In the genomic region with DNA sequence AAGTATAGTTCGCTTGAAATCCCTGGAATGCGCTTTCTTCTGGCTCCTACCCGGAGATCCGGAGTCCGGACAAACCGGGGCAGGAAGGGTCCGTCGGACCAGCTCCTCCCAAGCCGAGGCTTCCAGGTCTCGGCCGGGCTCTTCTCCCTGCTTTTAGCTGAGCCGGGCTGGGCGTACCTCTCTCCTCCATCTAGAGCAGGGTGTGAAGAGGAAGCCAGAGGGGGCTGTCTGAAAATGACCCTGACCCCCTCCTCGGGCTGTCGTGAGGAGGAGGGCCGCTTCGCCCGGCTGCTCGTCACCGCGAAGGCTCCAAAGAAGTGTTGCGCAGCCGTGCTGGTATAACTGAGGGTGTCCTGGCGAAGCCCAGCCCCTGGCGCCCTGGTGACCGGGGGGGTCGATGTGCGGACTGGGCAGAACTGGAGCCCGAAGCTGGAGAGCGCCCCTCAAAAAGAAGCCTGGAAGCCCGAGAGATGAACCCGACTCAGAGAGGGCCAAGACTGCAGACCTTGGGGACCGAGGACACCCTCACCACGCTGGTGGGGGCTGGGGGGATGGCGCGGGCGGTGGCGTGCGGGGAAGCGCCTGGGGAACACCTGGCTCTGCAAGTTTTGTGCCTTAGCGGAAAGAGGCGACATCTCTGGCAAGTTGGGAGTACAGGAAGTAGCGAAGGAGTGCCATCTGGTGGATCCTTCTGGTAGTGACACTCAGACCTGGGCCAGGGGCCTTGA, we compare ENCODE assay signal across 1 cellular context.
A peak's percentile ranks its signal among the peaks of the same experiment; 100 is the strongest.
TF ChIP-seq lines count a peak whose summit lies in the region.

No MANE protein-coding gene starts in this region.

TF ChIP-seq in HepG2, 621 proteins besides CTCF, POLR2A, EP300 and RAD21 (continued from another document and continues in another):
- TF ChIP-seq, protein P1, sequence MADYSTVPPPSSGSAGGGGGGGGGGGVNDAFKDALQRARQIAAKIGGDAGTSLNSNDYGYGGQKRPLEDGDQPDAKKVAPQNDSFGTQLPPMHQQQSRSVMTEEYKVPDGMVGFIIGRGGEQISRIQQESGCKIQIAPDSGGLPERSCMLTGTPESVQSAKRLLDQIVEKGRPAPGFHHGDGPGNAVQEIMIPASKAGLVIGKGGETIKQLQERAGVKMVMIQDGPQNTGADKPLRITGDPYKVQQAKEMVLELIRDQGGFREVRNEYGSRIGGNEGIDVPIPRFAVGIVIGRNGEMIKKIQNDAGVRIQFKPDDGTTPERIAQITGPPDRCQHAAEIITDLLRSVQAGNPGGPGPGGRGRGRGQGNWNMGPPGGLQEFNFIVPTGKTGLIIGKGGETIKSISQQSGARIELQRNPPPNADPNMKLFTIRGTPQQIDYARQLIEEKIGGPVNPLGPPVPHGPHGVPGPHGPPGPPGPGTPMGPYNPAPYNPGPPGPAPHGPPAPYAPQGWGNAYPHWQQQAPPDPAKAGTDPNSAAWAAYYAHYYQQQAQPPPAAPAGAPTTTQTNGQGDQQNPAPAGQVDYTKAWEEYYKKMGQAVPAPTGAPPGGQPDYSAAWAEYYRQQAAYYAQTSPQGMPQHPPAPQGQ (CRISPR knock-in tag; IDR thresholded peaks at IDR 0.05; ENCODE audit: borderline replicate concordance) = no peak
- TF ChIP-seq HOXA3 (CRISPR knock-in tag; IDR thresholded peaks at IDR 0.05) = peak; percentile 40; the same call in 1 of the 2 replicates
- TF ChIP-seq, protein P2, sequence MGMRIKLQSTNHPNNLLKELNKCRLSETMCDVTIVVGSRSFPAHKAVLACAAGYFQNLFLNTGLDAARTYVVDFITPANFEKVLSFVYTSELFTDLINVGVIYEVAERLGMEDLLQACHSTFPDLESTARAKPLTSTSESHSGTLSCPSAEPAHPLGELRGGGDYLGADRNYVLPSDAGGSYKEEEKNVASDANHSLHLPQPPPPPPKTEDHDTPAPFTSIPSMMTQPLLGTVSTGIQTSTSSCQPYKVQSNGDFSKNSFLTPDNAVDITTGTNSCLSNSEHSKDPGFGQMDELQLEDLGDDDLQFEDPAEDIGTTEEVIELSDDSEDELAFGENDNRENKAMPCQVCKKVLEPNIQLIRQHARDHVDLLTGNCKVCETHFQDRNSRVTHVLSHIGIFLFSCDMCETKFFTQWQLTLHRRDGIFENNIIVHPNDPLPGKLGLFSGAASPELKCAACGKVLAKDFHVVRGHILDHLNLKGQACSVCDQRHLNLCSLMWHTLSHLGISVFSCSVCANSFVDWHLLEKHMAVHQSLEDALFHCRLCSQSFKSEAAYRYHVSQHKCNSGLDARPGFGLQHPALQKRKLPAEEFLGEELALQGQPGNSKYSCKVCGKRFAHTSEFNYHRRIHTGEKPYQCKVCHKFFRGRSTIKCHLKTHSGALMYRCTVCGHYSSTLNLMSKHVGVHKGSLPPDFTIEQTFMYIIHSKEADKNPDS (CRISPR knock-in tag; IDR thresholded peaks at IDR 0.05) = peak; percentile 43; the same call in 1 of the 2 replicates
- TF ChIP-seq RARA (CRISPR knock-in tag; IDR thresholded peaks at IDR 0.05) = no peak
- TF ChIP-seq, protein P3, sequence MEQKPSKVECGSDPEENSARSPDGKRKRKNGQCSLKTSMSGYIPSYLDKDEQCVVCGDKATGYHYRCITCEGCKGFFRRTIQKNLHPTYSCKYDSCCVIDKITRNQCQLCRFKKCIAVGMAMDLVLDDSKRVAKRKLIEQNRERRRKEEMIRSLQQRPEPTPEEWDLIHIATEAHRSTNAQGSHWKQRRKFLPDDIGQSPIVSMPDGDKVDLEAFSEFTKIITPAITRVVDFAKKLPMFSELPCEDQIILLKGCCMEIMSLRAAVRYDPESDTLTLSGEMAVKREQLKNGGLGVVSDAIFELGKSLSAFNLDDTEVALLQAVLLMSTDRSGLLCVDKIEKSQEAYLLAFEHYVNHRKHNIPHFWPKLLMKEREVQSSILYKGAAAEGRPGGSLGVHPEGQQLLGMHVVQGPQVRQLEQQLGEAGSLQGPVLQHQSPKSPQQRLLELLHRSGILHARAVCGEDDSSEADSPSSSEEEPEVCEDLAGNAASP (CRISPR knock-in tag; IDR thresholded peaks at IDR 0.05; ENCODE audit: borderline replicate concordance) = no peak
- TF ChIP-seq ZNF335 (CRISPR knock-in tag; IDR thresholded peaks at IDR 0.05) = no peak
- TF ChIP-seq SNRNP70 (IDR thresholded peaks at IDR 0.05; ENCODE audit: low read depth, low read length) = no peak
- TF ChIP-seq HDAC6 (IDR thresholded peaks at IDR 0.05; ENCODE audit: low read depth, low read length) = no peak
- TF ChIP-seq ZNF883 (CRISPR knock-in tag; IDR thresholded peaks at IDR 0.05; ENCODE audit: not compliant biosample characterization) = no peak
- no peak for TF ChIP-seq ZBTB42 (CRISPR knock-in tag; IDR thresholded peaks at IDR 0.05)
- no peak for TF ChIP-seq JARID2 (CRISPR knock-in tag; IDR thresholded peaks at IDR 0.05; ENCODE audit: insufficient replicate concordance)
- no peak for TF ChIP-seq ZNF773 (CRISPR knock-in tag; IDR thresholded peaks at IDR 0.05; ENCODE audit: borderline replicate concordance)
- no peak for TF ChIP-seq KLF15 (CRISPR knock-in tag; IDR thresholded peaks at IDR 0.05; ENCODE audit: borderline replicate concordance)
- TF ChIP-seq, protein P4, sequence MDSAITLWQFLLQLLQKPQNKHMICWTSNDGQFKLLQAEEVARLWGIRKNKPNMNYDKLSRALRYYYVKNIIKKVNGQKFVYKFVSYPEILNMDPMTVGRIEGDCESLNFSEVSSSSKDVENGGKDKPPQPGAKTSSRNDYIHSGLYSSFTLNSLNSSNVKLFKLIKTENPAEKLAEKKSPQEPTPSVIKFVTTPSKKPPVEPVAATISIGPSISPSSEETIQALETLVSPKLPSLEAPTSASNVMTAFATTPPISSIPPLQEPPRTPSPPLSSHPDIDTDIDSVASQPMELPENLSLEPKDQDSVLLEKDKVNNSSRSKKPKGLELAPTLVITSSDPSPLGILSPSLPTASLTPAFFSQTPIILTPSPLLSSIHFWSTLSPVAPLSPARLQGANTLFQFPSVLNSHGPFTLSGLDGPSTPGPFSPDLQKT (CRISPR knock-in tag; IDR thresholded peaks at IDR 0.05; ENCODE audit: borderline replicate concordance) = no peak
- no peak for TF ChIP-seq ZNF841 (CRISPR knock-in tag; IDR thresholded peaks at IDR 0.05; ENCODE audit: borderline replicate concordance)
- TF ChIP-seq ZNF569 (CRISPR knock-in tag; IDR thresholded peaks at IDR 0.05; ENCODE audit: borderline replicate concordance) = no peak
- no peak for TF ChIP-seq ATF7 (IDR thresholded peaks at IDR 0.05)
- TF ChIP-seq ATF7 (CRISPR knock-in tag; IDR thresholded peaks at IDR 0.05) = no peak
- TF ChIP-seq REPIN1 (CRISPR knock-in tag; IDR thresholded peaks at IDR 0.05; ENCODE audit: borderline replicate concordance, low read depth) = no peak
- no peak for TF ChIP-seq MTF1 (CRISPR knock-in tag; IDR thresholded peaks at IDR 0.05)
- no peak for TF ChIP-seq SP5 (CRISPR knock-in tag; IDR thresholded peaks at IDR 0.05; ENCODE audit: borderline replicate concordance, low read depth)
- TF ChIP-seq PPARG (CRISPR knock-in tag; conservative IDR thresholded peaks at IDR 0.05) = no peak
- TF ChIP-seq CBX1 (IDR thresholded peaks at IDR 0.05; ENCODE audit: low read depth) = no peak
- peak; percentile 45; the same call in 1 of the 2 replicates for TF ChIP-seq MYC (CRISPR knock-in tag; IDR thresholded peaks at IDR 0.05; ENCODE audit: borderline replicate concordance)
- TF ChIP-seq ZZZ3 (CRISPR knock-in tag; IDR thresholded peaks at IDR 0.05; ENCODE audit: borderline replicate concordance) = no peak
- no peak for TF ChIP-seq ZNF225 (CRISPR knock-in tag; IDR thresholded peaks at IDR 0.05)
- TF ChIP-seq ZNF350 (CRISPR knock-in tag; IDR thresholded peaks at IDR 0.05; ENCODE audit: borderline replicate concordance, low read depth) = no peak
- TF ChIP-seq, protein P5, sequence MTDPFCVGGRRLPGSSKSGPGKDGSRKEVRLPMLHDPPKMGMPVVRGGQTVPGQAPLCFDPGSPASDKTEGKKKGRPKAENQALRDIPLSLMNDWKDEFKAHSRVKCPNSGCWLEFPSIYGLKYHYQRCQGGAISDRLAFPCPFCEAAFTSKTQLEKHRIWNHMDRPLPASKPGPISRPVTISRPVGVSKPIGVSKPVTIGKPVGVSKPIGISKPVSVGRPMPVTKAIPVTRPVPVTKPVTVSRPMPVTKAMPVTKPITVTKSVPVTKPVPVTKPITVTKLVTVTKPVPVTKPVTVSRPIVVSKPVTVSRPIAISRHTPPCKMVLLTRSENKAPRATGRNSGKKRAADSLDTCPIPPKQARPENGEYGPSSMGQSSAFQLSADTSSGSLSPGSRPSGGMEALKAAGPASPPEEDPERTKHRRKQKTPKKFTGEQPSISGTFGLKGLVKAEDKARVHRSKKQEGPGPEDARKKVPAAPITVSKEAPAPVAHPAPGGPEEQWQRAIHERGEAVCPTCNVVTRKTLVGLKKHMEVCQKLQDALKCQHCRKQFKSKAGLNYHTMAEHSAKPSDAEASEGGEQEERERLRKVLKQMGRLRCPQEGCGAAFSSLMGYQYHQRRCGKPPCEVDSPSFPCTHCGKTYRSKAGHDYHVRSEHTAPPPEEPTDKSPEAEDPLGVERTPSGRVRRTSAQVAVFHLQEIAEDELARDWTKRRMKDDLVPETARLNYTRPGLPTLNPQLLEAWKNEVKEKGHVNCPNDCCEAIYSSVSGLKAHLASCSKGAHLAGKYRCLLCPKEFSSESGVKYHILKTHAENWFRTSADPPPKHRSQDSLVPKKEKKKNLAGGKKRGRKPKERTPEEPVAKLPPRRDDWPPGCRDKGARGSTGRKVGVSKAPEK (CRISPR knock-in tag; IDR thresholded peaks at IDR 0.05; ENCODE audit: borderline replicate concordance) = no peak
- TF ChIP-seq ZSCAN25 (CRISPR knock-in tag; IDR thresholded peaks at IDR 0.05) = no peak; the same call in 1 of the 2 replicates
- no peak for TF ChIP-seq MIER2 (CRISPR knock-in tag; IDR thresholded peaks at IDR 0.05)
- no peak for TF ChIP-seq PTBP1 (IDR thresholded peaks at IDR 0.05; ENCODE audit: low read depth, low read length, poor library complexity, severe bottlenecking)
- TF ChIP-seq, protein P6, sequence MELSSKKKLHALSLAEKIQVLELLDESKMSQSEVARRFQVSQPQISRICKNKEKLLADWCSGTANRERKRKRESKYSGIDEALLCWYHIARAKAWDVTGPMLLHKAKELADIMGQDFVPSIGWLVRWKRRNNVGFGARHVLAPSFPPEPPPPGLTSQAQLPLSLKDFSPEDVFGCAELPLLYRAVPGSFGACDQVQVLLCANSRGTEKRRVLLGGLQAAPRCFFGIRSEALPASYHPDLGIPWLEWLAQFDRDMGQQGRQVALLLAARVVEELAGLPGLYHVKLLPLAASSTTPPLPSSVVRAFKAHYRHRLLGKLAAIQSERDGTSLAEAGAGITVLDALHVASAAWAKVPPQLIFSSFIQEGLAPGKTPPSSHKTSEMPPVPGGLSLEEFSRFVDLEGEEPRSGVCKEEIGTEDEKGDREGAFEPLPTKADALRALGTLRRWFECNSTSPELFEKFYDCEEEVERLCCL (CRISPR knock-in tag; IDR thresholded peaks at IDR 0.05; ENCODE audit: borderline replicate concordance) = no peak
- TF ChIP-seq, protein P7, sequence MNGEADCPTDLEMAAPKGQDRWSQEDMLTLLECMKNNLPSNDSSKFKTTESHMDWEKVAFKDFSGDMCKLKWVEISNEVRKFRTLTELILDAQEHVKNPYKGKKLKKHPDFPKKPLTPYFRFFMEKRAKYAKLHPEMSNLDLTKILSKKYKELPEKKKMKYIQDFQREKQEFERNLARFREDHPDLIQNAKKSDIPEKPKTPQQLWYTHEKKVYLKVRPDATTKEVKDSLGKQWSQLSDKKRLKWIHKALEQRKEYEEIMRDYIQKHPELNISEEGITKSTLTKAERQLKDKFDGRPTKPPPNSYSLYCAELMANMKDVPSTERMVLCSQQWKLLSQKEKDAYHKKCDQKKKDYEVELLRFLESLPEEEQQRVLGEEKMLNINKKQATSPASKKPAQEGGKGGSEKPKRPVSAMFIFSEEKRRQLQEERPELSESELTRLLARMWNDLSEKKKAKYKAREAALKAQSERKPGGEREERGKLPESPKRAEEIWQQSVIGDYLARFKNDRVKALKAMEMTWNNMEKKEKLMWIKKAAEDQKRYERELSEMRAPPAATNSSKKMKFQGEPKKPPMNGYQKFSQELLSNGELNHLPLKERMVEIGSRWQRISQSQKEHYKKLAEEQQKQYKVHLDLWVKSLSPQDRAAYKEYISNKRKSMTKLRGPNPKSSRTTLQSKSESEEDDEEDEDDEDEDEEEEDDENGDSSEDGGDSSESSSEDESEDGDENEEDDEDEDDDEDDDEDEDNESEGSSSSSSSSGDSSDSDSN (CRISPR knock-in tag; IDR thresholded peaks at IDR 0.05) = peak; percentile 58; the same call in 1 of the 2 replicates
- no peak for TF ChIP-seq TCF7L2 (IDR thresholded peaks at IDR 0.05; ENCODE audit: low read depth, low read length)
- TF ChIP-seq, protein P8, sequence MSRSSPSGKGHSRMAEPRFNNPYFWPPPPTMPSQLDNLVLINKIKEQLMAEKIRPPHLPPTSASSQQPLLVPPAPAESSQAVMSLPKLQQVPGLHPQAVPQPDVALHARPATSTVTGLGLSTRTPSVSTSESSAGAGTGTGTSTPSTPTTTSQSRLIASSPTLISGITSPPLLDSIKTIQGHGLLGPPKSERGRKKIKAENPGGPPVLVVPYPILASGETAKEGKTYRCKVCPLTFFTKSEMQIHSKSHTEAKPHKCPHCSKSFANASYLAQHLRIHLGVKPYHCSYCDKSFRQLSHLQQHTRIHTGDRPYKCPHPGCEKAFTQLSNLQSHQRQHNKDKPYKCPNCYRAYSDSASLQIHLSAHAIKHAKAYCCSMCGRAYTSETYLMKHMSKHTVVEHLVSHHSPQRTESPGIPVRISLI (CRISPR knock-in tag; IDR thresholded peaks at IDR 0.05; ENCODE audit: borderline replicate concordance) = no peak
- 0 out of 2 replicates have a peak, but pooled peaks have one; percentile 35 for TF ChIP-seq ZNF263 (CRISPR knock-in tag; IDR thresholded peaks at IDR 0.05)
- TF ChIP-seq RFX3 (CRISPR knock-in tag; IDR thresholded peaks at IDR 0.05) = no peak
- no peak for TF ChIP-seq NPAS2 (CRISPR knock-in tag; IDR thresholded peaks at IDR 0.05; ENCODE audit: borderline replicate concordance)
- 0 out of 2 replicates have a peak, but pooled peaks have one; percentile 43 for TF ChIP-seq ATF7-NPFF (CRISPR knock-in tag; IDR thresholded peaks at IDR 0.05; ENCODE audit: low read depth)
- peak; percentile 45; the same call in 1 of the 2 replicates for TF ChIP-seq CHCHD3 (CRISPR knock-in tag; IDR thresholded peaks at IDR 0.05)
- no peak for TF ChIP-seq ZMYM4 (CRISPR knock-in tag; IDR thresholded peaks at IDR 0.05)
- TF ChIP-seq RNF2 (conservative IDR thresholded peaks at IDR 0.05; ENCODE audit: low read depth) = no peak
- TF ChIP-seq KDM1A (CRISPR knock-in tag; IDR thresholded peaks at IDR 0.05) = no peak
- TF ChIP-seq, protein P9, sequence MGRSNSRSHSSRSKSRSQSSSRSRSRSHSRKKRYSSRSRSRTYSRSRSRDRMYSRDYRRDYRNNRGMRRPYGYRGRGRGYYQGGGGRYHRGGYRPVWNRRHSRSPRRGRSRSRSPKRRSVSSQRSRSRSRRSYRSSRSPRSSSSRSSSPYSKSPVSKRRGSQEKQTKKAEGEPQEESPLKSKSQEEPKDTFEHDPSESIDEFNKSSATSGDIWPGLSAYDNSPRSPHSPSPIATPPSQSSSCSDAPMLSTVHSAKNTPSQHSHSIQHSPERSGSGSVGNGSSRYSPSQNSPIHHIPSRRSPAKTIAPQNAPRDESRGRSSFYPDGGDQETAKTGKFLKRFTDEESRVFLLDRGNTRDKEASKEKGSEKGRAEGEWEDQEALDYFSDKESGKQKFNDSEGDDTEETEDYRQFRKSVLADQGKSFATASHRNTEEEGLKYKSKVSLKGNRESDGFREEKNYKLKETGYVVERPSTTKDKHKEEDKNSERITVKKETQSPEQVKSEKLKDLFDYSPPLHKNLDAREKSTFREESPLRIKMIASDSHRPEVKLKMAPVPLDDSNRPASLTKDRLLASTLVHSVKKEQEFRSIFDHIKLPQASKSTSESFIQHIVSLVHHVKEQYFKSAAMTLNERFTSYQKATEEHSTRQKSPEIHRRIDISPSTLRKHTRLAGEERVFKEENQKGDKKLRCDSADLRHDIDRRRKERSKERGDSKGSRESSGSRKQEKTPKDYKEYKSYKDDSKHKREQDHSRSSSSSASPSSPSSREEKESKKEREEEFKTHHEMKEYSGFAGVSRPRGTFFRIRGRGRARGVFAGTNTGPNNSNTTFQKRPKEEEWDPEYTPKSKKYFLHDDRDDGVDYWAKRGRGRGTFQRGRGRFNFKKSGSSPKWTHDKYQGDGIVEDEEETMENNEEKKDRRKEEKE (IDR thresholded peaks at IDR 0.05) = no peak
- 0 out of 2 replicates have a peak, but pooled peaks have one; percentile 43 for TF ChIP-seq THAP11 (CRISPR knock-in tag; IDR thresholded peaks at IDR 0.05)
